In genomic region chr1:228112617-228113016, GRCh38 we compare ENCODE assay signal across 1 cellular context.
A peak's percentile ranks its signal among the peaks of the same experiment; 100 is the strongest.
TF ChIP-seq lines count a peak whose summit lies in the region.

No MANE protein-coding gene starts in this region.

TF ChIP-seq in K562, 482 proteins besides CTCF, POLR2A, EP300 and RAD21:
- peak; percentile 69; the same call in 1 of the 2 replicates for TF ChIP-seq DDX20 (tag; IDR thresholded peaks at IDR 0.05; ENCODE audit: low read depth)
- TF ChIP-seq IRF1 (CRISPR knock-in tag; IDR thresholded peaks at IDR 0.05; ENCODE audit: borderline replicate concordance), result no peak
- no peak for TF ChIP-seq SMARCA5 (IDR thresholded peaks at IDR 0.05)
- TF ChIP-seq CREB3 (tag; conservative IDR thresholded peaks at IDR 0.05; ENCODE audit: low read depth), result peak; percentile 86
- TF ChIP-seq NCOA6 (IDR thresholded peaks at IDR 0.05), result no peak
- TF ChIP-seq DPF2 (IDR thresholded peaks at IDR 0.05), result no peak
- 0 out of 2 replicates have a peak, but pooled peaks have one; percentile 40 for TF ChIP-seq MEF2D (tag; conservative IDR thresholded peaks at IDR 0.05; ENCODE audit: low read depth)
- TF ChIP-seq HDAC8 (tag; IDR thresholded peaks at IDR 0.05), result peak; percentile 59; the same call in 1 of the 2 replicates
- TF ChIP-seq PTTG1 (tag; IDR thresholded peaks at IDR 0.05; ENCODE audit: low read depth), result peak; percentile 70
- no peak for TF ChIP-seq NR2C1 (IDR thresholded peaks at IDR 0.05)
- peak; percentile 35; the same call in 1 of the 2 replicates for TF ChIP-seq NR2C1 (tag; IDR thresholded peaks at IDR 0.05)
- TF ChIP-seq PATZ1 (CRISPR knock-in tag; IDR thresholded peaks at IDR 0.05; ENCODE audit: borderline replicate concordance), result no peak
- TF ChIP-seq GTF2A2 (tag; IDR thresholded peaks at IDR 0.05), result peak; percentile 65; the same call in 1 of the 2 replicates
- no peak for TF ChIP-seq CREB3L1 (IDR thresholded peaks at IDR 0.05; ENCODE audit: borderline replicate concordance, low read depth)
- no peak for TF ChIP-seq ZNF23 (CRISPR knock-in tag; IDR thresholded peaks at IDR 0.05)
- peak in 1 of 2 experiments; percentile 54; a peak in 1 of 4 replicates for TF ChIP-seq TEAD1 (CRISPR knock-in tag; IDR thresholded peaks at IDR 0.05)
- no peak for TF ChIP-seq SRSF9 (IDR thresholded peaks at IDR 0.05; ENCODE audit: borderline replicate concordance, low read depth, low read length)
- 0 out of 2 replicates have a peak, but pooled peaks have one; percentile 28 for TF ChIP-seq DMBX1 (CRISPR knock-in tag; IDR thresholded peaks at IDR 0.05; ENCODE audit: borderline replicate concordance)
- TF ChIP-seq ZBTB49 (CRISPR knock-in tag; IDR thresholded peaks at IDR 0.05; ENCODE audit: borderline replicate concordance), result no peak
- peak; percentile 42; the same call in 1 of the 2 replicates for TF ChIP-seq IRF9 (tag; IDR thresholded peaks at IDR 0.05)
- no peak for TF ChIP-seq TAL1 (IDR thresholded peaks at IDR 0.05)
- TF ChIP-seq ZNF592 (IDR thresholded peaks at IDR 0.05), result peak; percentile 90
- peak; percentile 52; the same call in 1 of the 2 replicates for TF ChIP-seq MECOM (CRISPR knock-in tag; IDR thresholded peaks at IDR 0.05)
- no peak for TF ChIP-seq HEY1 (CRISPR knock-in tag; IDR thresholded peaks at IDR 0.05; ENCODE audit: borderline replicate concordance)
- no peak for TF ChIP-seq CEBPB (tag; IDR thresholded peaks at IDR 0.05)
- peak; percentile 69 for TF ChIP-seq ZNF766 (CRISPR knock-in tag; conservative IDR thresholded peaks at IDR 0.05)
- 0 out of 2 replicates have a peak, but pooled peaks have one; percentile 35 for TF ChIP-seq ZNF197 (CRISPR knock-in tag; IDR thresholded peaks at IDR 0.05; ENCODE audit: low read depth)
- no peak for TF ChIP-seq KDM1A (IDR thresholded peaks at IDR 0.05)
- TF ChIP-seq PTRF (tag; IDR thresholded peaks at IDR 0.05), result peak; percentile 76
- no peak for TF ChIP-seq ZNF511 (CRISPR knock-in tag; IDR thresholded peaks at IDR 0.05)
- TF ChIP-seq NR4A1 (CRISPR knock-in tag; IDR thresholded peaks at IDR 0.05), result no peak
- TF ChIP-seq NR4A1 (tag; IDR thresholded peaks at IDR 0.05), result peak; percentile 83; the same call in 1 of the 2 replicates
- TF ChIP-seq CREBBP (IDR thresholded peaks at IDR 0.05; ENCODE audit: low read depth, low read length), result no peak
- 0 out of 2 replicates have a peak, but pooled peaks have one; percentile 51 for TF ChIP-seq PYGO2 (tag; IDR thresholded peaks at IDR 0.05)
- no peak for TF ChIP-seq WHSC1 (IDR thresholded peaks at IDR 0.05; ENCODE audit: low read length)
- 0 out of 2 replicates have a peak, but pooled peaks have one; percentile 59 for TF ChIP-seq KLF6 (CRISPR knock-in tag; IDR thresholded peaks at IDR 0.05; ENCODE audit: borderline replicate concordance)
- TF ChIP-seq HES1 (IDR thresholded peaks at IDR 0.05; ENCODE audit: low read depth), result no peak
- TF ChIP-seq CTBP1 (IDR thresholded peaks at IDR 0.05; ENCODE audit: borderline replicate concordance), result no peak
- TF ChIP-seq ZNF408 (CRISPR knock-in tag; IDR thresholded peaks at IDR 0.05; ENCODE audit: low read depth), result no peak
- no peak for TF ChIP-seq ID3 (CRISPR knock-in tag; IDR thresholded peaks at IDR 0.05)
- TF ChIP-seq ID3 (tag; IDR thresholded peaks at IDR 0.05), result 0 out of 2 replicates have a peak, but pooled peaks have one; percentile 55
